ENCODE assay signal across 1 cellular context in the genomic region with DNA sequence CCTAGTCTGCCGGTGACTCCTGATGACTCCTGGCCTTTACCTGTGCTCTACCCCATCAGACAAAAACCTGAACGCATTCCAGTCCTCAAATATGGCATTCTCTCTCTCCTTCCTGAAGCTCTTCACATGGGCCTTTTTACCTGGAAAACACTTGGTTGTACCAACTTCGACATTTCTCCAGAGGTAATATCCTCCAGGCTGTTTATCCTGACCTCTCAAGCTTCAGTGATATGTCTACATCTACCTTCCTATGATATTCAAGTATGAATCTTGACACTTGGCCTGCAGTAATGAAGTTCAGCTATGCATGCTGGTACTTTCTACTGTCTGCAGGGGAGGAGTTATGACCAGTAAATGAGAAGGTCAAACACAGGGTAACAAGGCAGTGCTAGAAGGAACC.
TF ChIP-seq lines count a peak whose summit lies in the region.

No MANE protein-coding gene starts in this region.

TF ChIP-seq in H1, 55 proteins besides CTCF, POLR2A, EP300 and RAD21:
- TF ChIP-seq CREB1 (IDR thresholded peaks at IDR 0.05) (no peak), CHD1 (IDR thresholded peaks at IDR 0.05; ENCODE audit: low read depth, low read length) (no peak), MAFK (IDR thresholded peaks at IDR 0.05; ENCODE audit: low read depth, low read length) (no peak), CTBP2 (IDR thresholded peaks at IDR 0.05; ENCODE audit: borderline replicate concordance, insufficient read depth, insufficient read length, low read length) (no peak), HDAC6 (IDR thresholded peaks at IDR 0.05; ENCODE audit: low read depth, low read length) (no peak), JUND (IDR thresholded peaks at IDR 0.05; ENCODE audit: low read length) (no peak), POLR2AphosphoS5 (IDR thresholded peaks at IDR 0.05; ENCODE audit: low read depth, low read length) (no peak), CHD2 (IDR thresholded peaks at IDR 0.05; ENCODE audit: low read length) (no peak), NRF1 (IDR thresholded peaks at IDR 0.05; ENCODE audit: low read depth, low read length) (no peak), NANOG (IDR thresholded peaks at IDR 0.05; ENCODE audit: insufficient read depth, low read depth, low read length, poor library complexity, severe bottlenecking) (no peak), SUZ12 (IDR thresholded peaks at IDR 0.05; ENCODE audit: low read length) (no peak), TCF12 (IDR thresholded peaks at IDR 0.05; ENCODE audit: low read depth, low read length) (no peak), TAF7 (optimal IDR thresholded peaks at IDR 0.05; ENCODE audit: borderline replicate concordance, low read depth, low read length) (no peak), RNF2 (IDR thresholded peaks at IDR 0.05; ENCODE audit: borderline replicate concordance, low read depth, low read length, missing control alignments, poor library complexity, severe bottlenecking) (no peak), BRCA1 (IDR thresholded peaks at IDR 0.05; ENCODE audit: low read depth, low read length) (no peak), PHF8 (conservative IDR thresholded peaks at IDR 0.05; ENCODE audit: low read depth, low read length) (no peak), BACH1 (IDR thresholded peaks at IDR 0.05; ENCODE audit: low read length) (no peak)
- TF ChIP-seq, protein P1, sequence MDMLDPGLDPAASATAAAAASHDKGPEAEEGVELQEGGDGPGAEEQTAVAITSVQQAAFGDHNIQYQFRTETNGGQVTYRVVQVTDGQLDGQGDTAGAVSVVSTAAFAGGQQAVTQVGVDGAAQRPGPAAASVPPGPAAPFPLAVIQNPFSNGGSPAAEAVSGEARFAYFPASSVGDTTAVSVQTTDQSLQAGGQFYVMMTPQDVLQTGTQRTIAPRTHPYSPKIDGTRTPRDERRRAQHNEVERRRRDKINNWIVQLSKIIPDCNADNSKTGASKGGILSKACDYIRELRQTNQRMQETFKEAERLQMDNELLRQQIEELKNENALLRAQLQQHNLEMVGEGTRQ (IDR thresholded peaks at IDR 0.05; ENCODE audit: low read length), result no peak
TF ChIP-seq in H1: peak in this region for 0.
